ENCODE assay signal across 8 cellular contexts in the genomic region with DNA sequence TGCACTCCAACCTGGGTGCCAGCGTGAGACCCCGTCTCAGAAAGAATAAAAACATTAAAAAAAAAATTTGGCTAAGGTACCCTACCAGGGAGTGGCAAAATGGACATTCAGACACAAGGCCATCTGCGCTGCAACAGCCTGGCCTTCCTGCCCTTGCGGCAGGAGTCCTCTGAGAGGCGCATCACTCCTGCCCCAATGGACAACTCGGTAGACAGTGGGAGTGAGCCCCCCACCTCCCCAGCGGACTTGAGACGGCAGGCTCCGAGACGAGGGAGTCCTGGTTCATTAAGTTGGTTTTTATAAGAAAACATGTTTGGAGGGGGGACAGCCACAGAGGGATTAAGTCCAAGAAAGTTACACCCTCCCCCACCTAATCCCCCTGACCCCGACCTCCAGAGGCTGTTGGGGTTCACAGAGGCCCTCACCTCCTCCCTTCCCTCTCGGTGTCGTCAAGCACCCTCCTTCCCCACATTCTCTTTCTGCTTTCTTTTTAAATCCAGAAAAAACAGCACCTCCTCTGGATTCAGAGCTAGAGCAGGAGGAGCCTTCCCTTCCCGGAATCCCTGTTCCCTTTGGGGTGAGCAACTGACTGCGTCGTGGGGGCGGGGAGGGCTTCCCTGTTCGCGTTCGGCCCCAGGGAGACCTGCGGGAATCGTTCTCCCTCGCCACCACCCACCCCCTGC.
A peak's percentile ranks its signal among the peaks of the same experiment; 100 is the strongest.
DNase-seq lines count a peak whose midpoint lies in the region; ATAC-seq lines count a peak whose summit lies in the region.

No MANE protein-coding gene starts in this region.

- no peak for ATAC-seq in GM18520 (IDR thresholded peaks at IDR 0.05; ENCODE audit: unreplicated experiment)

- H3K4me1 ChIP-seq in mucosa of rectum (ENCODE audit: control insufficient read depth in 2 of 2, insufficient read depth in 2 of 2, low read length in 2 of 2) = peaks cover 30 to 33% of the 10 kb centered on the region in 2 donors

- H3K27ac ChIP-seq in cingulate gyrus (ENCODE audit: low read depth, low read length) (peak overlapping the region; percentile 96), mucosa of rectum (ENCODE audit: low read depth in 2 of 2, low read length in 2 of 2) (peak overlapping the region; percentile 95 to 100)

- no peaks in the 10 kb centered on the region for H3K9me3 ChIP-seq in mucosa of rectum (ENCODE audit: control insufficient read depth in 2 of 2, low read length in 2 of 2)

- peak; percentile 47 for DNase-seq in DMS79 treated with DMSO at 0.1 percent for 48 hours (lab: John Stamatoyannopoulos, UW)
- DNase-seq in NCI-H748 (lab: John Stamatoyannopoulos, UW; ENCODE audit: unreplicated experiment) = peak; percentile 24
- no peak for DNase-seq in NCI-H1105 (lab: John Stamatoyannopoulos, UW)
- no peak for DNase-seq in HuH-7 (ENCODE audit: low spot score)
- DNase-seq in stimulated activated CD4-positive, alpha-beta T cell treated with anti-CD3 and anti-CD28 coated beads, Interleukin-2, amount 100 ng/mL, for 24 hours = no peak

- peak overlapping the region; percentile 76 to 90 for H3K4me3 ChIP-seq in mucosa of rectum (ENCODE audit: low read length in 2 of 2)

- no peaks in the 10 kb centered on the region for H3K27me3 ChIP-seq in mucosa of rectum (ENCODE audit: control insufficient read depth in 2 of 2, insufficient read depth in 2 of 2, low read length in 2 of 2)

- peak overlapping the region; percentile 87 to 95 for H3K9ac ChIP-seq in mucosa of rectum (ENCODE audit: low read depth in 1 of 2, low read length in 2 of 2)

- peaks cover 3 to 4% of the 10 kb centered on the region in 2 donors for H3K36me3 ChIP-seq in mucosa of rectum (ENCODE audit: control insufficient read depth in 2 of 2, insufficient read depth in 2 of 2, low read length in 2 of 2)

Comparison
In these comparisons a context has a peak if more than half of its experiments do, and no peak if none do; other contexts are left out.
1. DNase-seq: peak in DMS79 treated with DMSO at 0.1 percent for 48 hours (single experiment) and NCI-H748 (single experiment); none in NCI-H1105 (single experiment), HuH-7 (single experiment) and stimulated activated CD4-positive, alpha-beta T cell treated with anti-CD3 and anti-CD28 coated beads, Interleukin-2, amount 100 ng/mL, for 24 hours (0 of 2).